Comparison of ENCODE assay signal across 34 cellular contexts in genomic region chrX:153493085-153493484, GRCh38. TPM values are rescaled to one million over a fixed set of nuclear protein-coding genes. Genes with fewer than 3 reads are reported as not detected.
"Had no signal": no experiment of that assay in that cellular context is flagged by ENCODE, and none has a peak within 500 bp of the region (broad histone marks: within the 10 kb centered on the region; RNA-seq: fewer than 3 reads in every experiment).

No MANE protein-coding gene starts in this region.

- H3K4me3 Mint-ChIP-seq: activated B cell treated with CpG ODN at 0.5 μM for 24 hours; activated CD8-positive, alpha-beta T cell treated with anti-CD3 and anti-CD28 coated beads for 36 hours; activated naive CD4-positive, alpha-beta T cell treated with anti-CD3 and anti-CD28 coated beads, Interleukin-2, amount 50 U/mL, for 24 hours; activated naive CD8-positive, alpha-beta T cell treated with anti-CD3 and anti-CD28 coated beads, Interleukin-2, amount 50 U/mL, for 24 hours; activated T-cell treated with anti-CD3 and anti-CD28 coated beads, Interleukin-2, amount 50 U/mL, for 4 hours; activated T-helper 17 cell treated with anti-CD3 and anti-CD28 coated beads, Interleukin-2, amount 50 U/mL, for 72 hours; dendritic cell treated with granulocyte-macrophage colony-stimulating factor and Interleukin-4, amounts not matched to agents 40 ng/mL and 50 ng/mL, for 4 days; endodermal cell; stimulated activated memory B cell treated with anti-CD40 and anti-IgM and Interleukin-4, amounts not matched to agents 10 μg/mL and 1 μg/mL and 100 μg/mL, for 72 hours; stimulated activated naive CD8-positive, alpha-beta T cell treated with anti-CD3 and anti-CD28 coated beads, Interleukin-15, amount 100 ng/mL, for 72 hours; T-cell; T-helper 2 cell treated with Interferon-gamma antibody and Interleukin-4, amounts not matched to agents 5 μg/mL and 100 μg/mL, for 36 hours had no signal

- H3K4me1 Mint-ChIP-seq: activated B cell treated with CpG ODN at 0.5 μM for 24 hours; activated naive CD4-positive, alpha-beta T cell treated with anti-CD3 and anti-CD28 coated beads, Interleukin-2, amount 50 U/mL, for 24 hours; activated naive CD8-positive, alpha-beta T cell treated with anti-CD3 and anti-CD28 coated beads, Interleukin-2, amount 50 U/mL, for 24 hours; activated T-helper 17 cell treated with anti-CD3 and anti-CD28 coated beads, Interleukin-2, amount 50 U/mL, for 72 hours; endodermal cell; T-cell had no signal

- H3K27ac ChIP-seq: esophagus squamous epithelium, ovary, prostate gland, thyroid gland, upper lobe of right lung had no signal

- H3K4me1 ChIP-seq: breast epithelium, prostate gland, sigmoid colon, upper lobe of right lung had no signal

- H3K4me3 ChIP-seq: breast epithelium, esophagus squamous epithelium, ovary, prostate gland, sigmoid colon, thyroid gland, upper lobe of right lung had no signal

- DNase-seq: activated B cell treated with CpG ODN at 0.5 μM for 24 hours; activated CD4-positive, alpha-beta T cell treated with anti-CD3 and anti-CD28 coated beads, Interleukin-2, amount 50 U/mL, for 1 hour; activated CD8-positive, alpha-beta T cell treated with anti-CD3 and anti-CD28 coated beads for 36 hours; activated gamma-delta T cell treated with Interleukin-2 at 50 U/mL for 16 hours; activated naive CD8-positive, alpha-beta T cell treated with anti-CD3 and anti-CD28 coated beads, Interleukin-2, amount 50 U/mL, for 24 hours; activated T-cell treated with anti-CD3 and anti-CD28 coated beads, Interleukin-2, amount 50 U/mL, for 4 hours; amygdala; central memory CD4-positive, alpha-beta T cell; endodermal cell; esophagus squamous epithelium; foreskin melanocyte; mammary epithelial cell; naive B cell; ovary; retina; sigmoid colon; small intestine; stimulated activated CD4-positive, alpha-beta T cell treated with anti-CD3 and anti-CD28 coated beads, Interleukin-1b, Interleukin-23, amount 100 ng/mL, for 48 hours; stimulated activated CD4-positive, alpha-beta T cell treated with anti-CD3 and anti-CD28 coated beads, Interleukin-4, amount 100 ng/mL, for 4 hours; stimulated activated CD8-positive, alpha-beta memory T cell treated with anti-CD3 and anti-CD28 coated beads, Interleukin-4, amount 100 ng/mL, for 48 hours; stimulated activated naive CD8-positive, alpha-beta T cell treated with anti-CD3 and anti-CD28 coated beads, Interleukin-15, amount 100 ng/mL, for 72 hours; substantia nigra; T-cell; upper lobe of right lung had no signal

- H3K9me3 Mint-ChIP-seq: activated B cell treated with CpG ODN at 0.5 μM for 24 hours; activated CD8-positive, alpha-beta T cell treated with anti-CD3 and anti-CD28 coated beads for 36 hours; activated naive CD4-positive, alpha-beta T cell treated with anti-CD3 and anti-CD28 coated beads, Interleukin-2, amount 50 U/mL, for 24 hours; activated naive CD8-positive, alpha-beta T cell treated with anti-CD3 and anti-CD28 coated beads, Interleukin-2, amount 50 U/mL, for 24 hours; activated T-cell treated with anti-CD3 and anti-CD28 coated beads, Interleukin-2, amount 50 U/mL, for 4 hours; activated T-helper 17 cell treated with anti-CD3 and anti-CD28 coated beads, Interleukin-2, amount 50 U/mL, for 72 hours; dendritic cell treated with granulocyte-macrophage colony-stimulating factor and Interleukin-4, amounts not matched to agents 40 ng/mL and 50 ng/mL, for 4 days; stimulated activated memory B cell treated with anti-CD40 and anti-IgM and Interleukin-4, amounts not matched to agents 10 μg/mL and 1 μg/mL and 100 μg/mL, for 72 hours; stimulated activated naive CD8-positive, alpha-beta T cell treated with anti-CD3 and anti-CD28 coated beads, Interleukin-15, amount 100 ng/mL, for 72 hours; T-cell; T-helper 2 cell treated with Interferon-gamma antibody and Interleukin-4, amounts not matched to agents 5 μg/mL and 100 μg/mL, for 36 hours had no signal

- H3K9me3 ChIP-seq: esophagus squamous epithelium, ovary, prostate gland, sigmoid colon, thyroid gland, upper lobe of right lung had no signal

- H3K27me3 Mint-ChIP-seq: activated B cell treated with CpG ODN at 0.5 μM for 24 hours; activated CD8-positive, alpha-beta T cell treated with anti-CD3 and anti-CD28 coated beads for 36 hours; activated naive CD4-positive, alpha-beta T cell treated with anti-CD3 and anti-CD28 coated beads, Interleukin-2, amount 50 U/mL, for 24 hours had no signal

- H3K27me3 ChIP-seq: ovary, thyroid gland, upper lobe of right lung had no signal

- H3K36me3 Mint-ChIP-seq: activated naive CD4-positive, alpha-beta T cell treated with anti-CD3 and anti-CD28 coated beads, Interleukin-2, amount 50 U/mL, for 24 hours; naive B cell; stimulated activated memory B cell treated with anti-CD40 and anti-IgM and Interleukin-4, amounts not matched to agents 10 μg/mL and 1 μg/mL and 100 μg/mL, for 72 hours; T-cell had no signal

- H3K36me3 ChIP-seq: breast epithelium, esophagus squamous epithelium, ovary, prostate gland, sigmoid colon, thyroid gland, upper lobe of right lung had no signal

- ATAC-seq: activated CD8-positive, alpha-beta T cell treated with anti-CD3 and anti-CD28 coated beads for 36 hours; activated naive CD8-positive, alpha-beta T cell treated with anti-CD3 and anti-CD28 coated beads, Interleukin-2, amount 50 U/mL, for 24 hours; activated T-cell treated with anti-CD3 and anti-CD28 coated beads, Interleukin-2, amount 50 U/mL, for 4 hours; activated T-helper 17 cell treated with anti-CD3 and anti-CD28 coated beads, Interleukin-2, amount 50 U/mL, for 72 hours; stimulated activated memory B cell treated with anti-CD40 and anti-IgM and Interleukin-4, amounts not matched to agents 10 μg/mL and 1 μg/mL and 100 μg/mL, for 72 hours; stimulated activated naive CD8-positive, alpha-beta T cell treated with anti-CD3 and anti-CD28 coated beads, Interleukin-15, amount 100 ng/mL, for 72 hours; T-cell; upper lobe of right lung had no signal

- H3K27ac Mint-ChIP-seq: activated B cell treated with CpG ODN at 0.5 μM for 24 hours; activated CD8-positive, alpha-beta T cell treated with anti-CD3 and anti-CD28 coated beads for 36 hours; activated naive CD4-positive, alpha-beta T cell treated with anti-CD3 and anti-CD28 coated beads, Interleukin-2, amount 50 U/mL, for 24 hours; activated naive CD8-positive, alpha-beta T cell treated with anti-CD3 and anti-CD28 coated beads, Interleukin-2, amount 50 U/mL, for 24 hours; activated T-helper 17 cell treated with anti-CD3 and anti-CD28 coated beads, Interleukin-2, amount 50 U/mL, for 72 hours; dendritic cell treated with granulocyte-macrophage colony-stimulating factor and Interleukin-4, amounts not matched to agents 40 ng/mL and 50 ng/mL, for 4 days; endodermal cell; stimulated activated memory B cell treated with anti-CD40 and anti-IgM and Interleukin-4, amounts not matched to agents 10 μg/mL and 1 μg/mL and 100 μg/mL, for 72 hours; stimulated activated naive CD8-positive, alpha-beta T cell treated with anti-CD3 and anti-CD28 coated beads, Interleukin-15, amount 100 ng/mL, for 72 hours; T-cell; T-helper 2 cell treated with Interferon-gamma antibody and Interleukin-4, amounts not matched to agents 5 μg/mL and 100 μg/mL, for 36 hours had no signal

RNA-seq across cellular contexts. Expression of gene BGN, which starts 1.7 kb away (rescaled TPM):
- total RNA-seq: activated B cell treated with CpG ODN at 0.5 μM for 24 hours; activated CD8-positive, alpha-beta T cell treated with anti-CD3 and anti-CD28 coated beads for 36 hours; activated T-helper 17 cell treated with anti-CD3 and anti-CD28 coated beads, Interleukin-2, amount 50 U/mL, for 72 hours had no signal
- polyA plus RNA-seq: neural cell had no signal

RNA-seq across cellular contexts. Expression of gene ATP2B3, which starts 24.4 kb away (rescaled TPM):
- total RNA-seq: activated B cell treated with CpG ODN at 0.5 μM for 24 hours; activated CD8-positive, alpha-beta T cell treated with anti-CD3 and anti-CD28 coated beads for 36 hours; activated T-helper 17 cell treated with anti-CD3 and anti-CD28 coated beads, Interleukin-2, amount 50 U/mL, for 72 hours; breast epithelium; endodermal cell; esophagus squamous epithelium; liver; mammary epithelial cell; thyroid gland; upper lobe of right lung had no signal
- polyA plus RNA-seq: liver, mammary epithelial cell had no signal

RNA-seq across cellular contexts. Expression of gene TREX2, which starts 47.2 kb away (rescaled TPM):
- polyA plus RNA-seq: neural cell had no signal
